ENCODE assay signal across 22 cellular contexts in genomic region chr3:178223876-178224275, GRCh38.
"Had no signal": no experiment of that assay in that cellular context is flagged by ENCODE, and none has a peak within 500 bp of the region (broad histone marks: within the 10 kb centered on the region; RNA-seq: fewer than 3 reads in every experiment).

No MANE protein-coding gene starts in this region.

- H3K27ac ChIP-seq: coronary artery, gastrocnemius medialis, neutrophil, pancreas, psoas muscle, tibial artery had no signal

- H3K36me3 ChIP-seq: gastrocnemius medialis, neutrophil, pancreas, tibial artery had no signal

- ATAC-seq: activated CD4-positive, alpha-beta T cell treated with anti-CD3 and anti-CD28 coated beads for 36 hours; gastrocnemius medialis; left ventricle myocardium superior; pancreas; psoas muscle; right cardiac atrium; stimulated activated effector memory CD8-positive, alpha-beta T cell treated with anti-CD3 and anti-CD28 coated beads, Interleukin-12 subunit alpha, Interleukin-12 subunit beta, amount 100 ng/mL, for 72 hours; stimulated activated naive CD8-positive, alpha-beta T cell treated with anti-CD3 and anti-CD28 coated beads, Interleukin-15, amount 100 ng/mL, for 72 hours had no signal

- H3K27me3 ChIP-seq: gastrocnemius medialis, neutrophil, pancreas, tibial artery had no signal

- H3K4me3 ChIP-seq: coronary artery, gastrocnemius medialis, pancreas, psoas muscle, tibial artery had no signal

- DNase-seq: activated B cell treated with CpG ODN at 0.5 μM for 24 hours; activated CD4-positive, alpha-beta T cell treated with anti-CD3 and anti-CD28 coated beads for 36 hours; activated CD4-positive, alpha-beta T cell treated with anti-CD3 and anti-CD28 coated beads, Interleukin-2, amount 50 U/mL, for 48 hours; activated CD8-positive, alpha-beta memory T cell treated with anti-CD3 and anti-CD28 coated beads, Interleukin-2, amount 50 U/mL, for 48 hours; activated naive CD4-positive, alpha-beta T cell treated with anti-CD3 and anti-CD28 coated beads for 36 hours; activated naive CD8-positive, alpha-beta T cell treated with anti-CD3 and anti-CD28 coated beads, Interleukin-2, amount 10 ng/mL, durations not matched to agents 7 days and 5 days; activated T-cell treated with anti-CD3 and anti-CD28 coated beads, Interleukin-2, amount 50 U/mL, for 48 hours; amygdala; endodermal cell; gastrocnemius medialis; hippocampal formation; left ventricle myocardium superior; pancreas; psoas muscle; right cardiac atrium; stimulated activated CD4-positive, alpha-beta T cell treated with anti-CD3 and anti-CD28 coated beads, Interleukin-12 subunit alpha, Interleukin-12 subunit beta, amount 100 ng/mL, for 4 hours; stimulated activated naive CD8-positive, alpha-beta T cell treated with anti-CD3 and anti-CD28 coated beads, Interleukin-15, amount 100 ng/mL, for 72 hours; T1000; tibial artery had no signal

- H3K9me3 ChIP-seq: gastrocnemius medialis, neutrophil, pancreas, psoas muscle, tibial artery had no signal

- H3K4me1 ChIP-seq: gastrocnemius medialis, pancreas, psoas muscle, tibial artery had no signal
